25 cellular contexts compared by ENCODE assay signal in the genomic region with DNA sequence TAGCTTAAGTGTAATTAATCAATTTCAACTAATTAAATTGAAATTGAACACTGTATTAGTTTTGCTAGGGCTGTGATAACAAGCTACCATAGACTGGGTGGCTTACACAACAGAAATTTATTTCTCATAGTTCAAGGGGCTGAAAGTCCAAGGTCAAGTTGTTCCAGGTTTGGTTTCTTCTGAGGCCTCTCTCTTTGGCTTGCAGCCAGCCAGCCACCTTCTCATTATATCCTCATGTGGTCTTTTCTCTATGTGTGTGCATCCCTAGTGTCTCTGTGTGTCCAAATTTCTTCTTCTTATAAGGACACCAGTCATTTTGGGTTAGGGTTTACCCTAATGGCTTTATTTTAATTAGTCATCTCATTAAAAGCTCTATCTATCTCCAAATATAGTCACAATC.
DNase-seq lines count a peak whose midpoint lies in the region; ATAC-seq and TF ChIP-seq lines count a peak whose summit lies in the region.
"Had no signal": no experiment of that assay in that cellular context is flagged by ENCODE, and none has a peak within 500 bp of the region (broad histone marks: within the 10 kb centered on the region; RNA-seq: fewer than 3 reads in every experiment).

No MANE protein-coding gene starts in this region.

- DNase-seq in HCT116 (ENCODE audit: low read depth, low spot score) (no peak), SJSA1 (ENCODE audit: low read depth in 1 of 2, low spot score in 2 of 2) (no peak), mesendoderm (no peak), head of caudate nucleus (no peak), posterior vena cava (ENCODE audit: low spot score) (no peak), NCI-H2171 treated with DMSO at 0.1 percent for 48 hours (lab: John Stamatoyannopoulos, UW) (no peak)
- DNase-seq: activated CD4-positive, alpha-beta T cell treated with anti-CD3 and anti-CD28 coated beads for 4 hours; activated CD8-positive, alpha-beta memory T cell treated with anti-CD3 and anti-CD28 coated beads for 24 hours; activated effector memory CD4-positive, alpha-beta T cell treated with Interleukin-2 at 50 U/mL for 16 hours; cerebellar nuclear complex; DMS79 treated with DMSO at 0.1 percent for 48 hours; dorsolateral prefrontal cortex; lower lobe of right lung; NCI-H1436; NCI-H524 treated with DMSO at 0.1 percent for 48 hours; nephron progenitor cell; pancreas; spleen; stimulated activated CD4-positive, alpha-beta T cell treated with anti-CD3 and anti-CD28 coated beads, Interleukin-4, amount 100 ng/mL, for 1 hour; upper lobe of right lung had no signal

- H2BK5ac ChIP-seq in mesendoderm (ENCODE audit: low read length), result no peak overlapping the region

- H3K4me1 ChIP-seq in ACC112 (ENCODE audit: control insufficient read depth, insufficient read depth, low read length, unreplicated experiment) (peaks cover 36% of the 10 kb centered on the region), HCT116 (ENCODE audit: control insufficient read depth in 1 of 2, insufficient read depth in 2 of 2, low read length in 2 of 2) (peaks cover 40 to 76% of the 10 kb centered on the region in 2 experiments), SJSA1 (replicated peaks) (peaks cover 62% of the 10 kb centered on the region), mesendoderm (ENCODE audit: control insufficient read depth, low read depth, low read length) (no peaks in the 10 kb centered on the region)
- H3K4me1 ChIP-seq: lower lobe of right lung, pancreas, spleen, upper lobe of right lung had no signal

- peak overlapping the region; percentile 85 for H2BK15ac ChIP-seq in mesendoderm (replicated peaks; ENCODE audit: low read depth)

- no TSS peak for BruUV-seq in HCT116 (replicated peaks; lab: Mats Ljungman, UMichigan)

- CTCF ChIA-PET in HCT116 (lab: Charles Lee), result no interaction called here

- no peak overlapping the region for H4K8ac ChIP-seq in mesendoderm (ENCODE audit: low read depth, low read length)

- no peak for TF ChIP-seq RAD21 in HCT116 (IDR thresholded peaks at IDR 0.05; ENCODE audit: low read depth)

- peak overlapping the region; percentile 70 for H2AFZ ChIP-seq in ACC112 (ENCODE audit: low read length, unreplicated experiment)
- H2AFZ ChIP-seq in HCT116 (ENCODE audit: low read depth, low read length, poor library complexity, severe bottlenecking), result no peak overlapping the region

- no peaks in the 10 kb centered on the region for H3K79me2 ChIP-seq in ACC112 (ENCODE audit: control insufficient read depth, insufficient read depth, low read length, unreplicated experiment)
- H3K79me2 ChIP-seq in HCT116 (ENCODE audit: insufficient read depth, low read length), result peaks cover 5% of the 10 kb centered on the region; the same call in 1 of the 2 replicates
- H3K79me2 ChIP-seq in mesendoderm (ENCODE audit: control insufficient read depth, insufficient read depth, low read length), result no peaks in the 10 kb centered on the region

- no peak overlapping the region for H2BK120ac ChIP-seq in mesendoderm (ENCODE audit: low read depth, low read length)

- H3K27ac ChIP-seq in ACC112 (ENCODE audit: low read depth, low read length), result peak overlapping the region; percentile 97
- peak overlapping the region; percentile 93 for H3K27ac ChIP-seq in HCT116 (ENCODE audit: low read depth, low read length)
- H3K27ac ChIP-seq in SJSA1, result peak overlapping the region; percentile 96
- H3K27ac ChIP-seq in mesendoderm (ENCODE audit: low read depth, low read length), result no peak overlapping the region
- H3K27ac ChIP-seq: dorsolateral prefrontal cortex, KMS-11, lower lobe of right lung, pancreas, RWPE1, spleen, upper lobe of right lung, VCaP had no signal

- H3K4me3 ChIP-seq in ACC112 (ENCODE audit: low read depth, low read length) (no peak overlapping the region; the same call in 1 of the 2 replicates), HCT116 (replicated peaks in 1 of 2; ENCODE audit: low read depth in 1 of 2, low read length in 2 of 2) (peak overlapping the region in 1 of 2 experiments; percentile 33; a peak in 1 of 4 replicates), SJSA1 (no peak overlapping the region), mesendoderm (ENCODE audit: low read length) (no peak overlapping the region)
- H3K4me3 ChIP-seq: dorsolateral prefrontal cortex, lower lobe of right lung, pancreas, spleen, upper lobe of right lung had no signal

- no peaks in the 10 kb centered on the region for H3K9me2 ChIP-seq in HCT116 (ENCODE audit: insufficient read depth)

- 0 out of 6 replicates have a peak, but pooled peaks of 1 of the 3 experiments have one; percentile 6 for TF ChIP-seq CTCF in HCT116 (IDR thresholded peaks at IDR 0.05 in 2 of 3, conservative IDR thresholded peaks at IDR 0.05 in 1 of 3; ENCODE audit: borderline replicate concordance in 1 of 3, insufficient read depth in 1 of 3, low read depth in 2 of 3, low read length in 2 of 3)

- POLR2A ChIA-PET in HCT116 (lab: Charles Lee), result interaction anchor here (1.0 to 1.3 kb wide), 2 partner anchors 16 kb away, joined by 3 to 5 read pairs; no protein-coding TSS in a partner anchor

- no peak overlapping the region for H3K18ac ChIP-seq in mesendoderm (ENCODE audit: low read length)

- peak overlapping the region; percentile 67 for H3K9ac ChIP-seq in HCT116 (ENCODE audit: low read length)
- no peak overlapping the region for H3K9ac ChIP-seq in mesendoderm (ENCODE audit: low read length)
- H3K9ac ChIP-seq: KMS-11 had no signal

- RAD21 ChIA-PET in HCT116 (lab: Charles Lee; ENCODE audit: low non-redundant PET in 1 of 2, low total read pairs in 2 of 2, uncharacterized antibody in 2 of 2, unreplicated experiment in 2 of 2), result no interaction called here

- no peak overlapping the region for H2AK5ac ChIP-seq in mesendoderm (ENCODE audit: low read length)

- peaks cover 0 to 6% of the 10 kb centered on the region in 2 experiments; a peak in 1 of 4 replicates for H3K9me3 ChIP-seq in HCT116 (ENCODE audit: control insufficient read depth in 1 of 2, insufficient read depth in 1 of 2, low read depth in 1 of 2, low read length in 2 of 2)
- H3K9me3 ChIP-seq in SJSA1 (replicated peaks), result no peaks in the 10 kb centered on the region
- H3K9me3 ChIP-seq: lower lobe of right lung, pancreas, upper lobe of right lung had no signal

- no peaks in the 10 kb centered on the region for H3K27me3 ChIP-seq in ACC112 (ENCODE audit: insufficient read depth, low read length)
- no peaks in the 10 kb centered on the region for H3K27me3 ChIP-seq in HCT116 (ENCODE audit: insufficient read depth, low read length)
- no peaks in the 10 kb centered on the region for H3K27me3 ChIP-seq in SJSA1 (replicated peaks)
- H3K27me3 ChIP-seq in mesendoderm (ENCODE audit: insufficient read depth, low read length, poor library complexity), result no peaks in the 10 kb centered on the region
- H3K27me3 ChIP-seq: pancreas, spleen, upper lobe of right lung had no signal

- no peak for TF ChIP-seq POLR2A in HCT116 (IDR thresholded peaks at IDR 0.05; ENCODE audit: borderline replicate concordance, extremely low read depth, insufficient read depth, insufficient read length)

- H3K4me2 ChIP-seq in HCT116 (ENCODE audit: low read length) (peak overlapping the region; percentile 72), mesendoderm (ENCODE audit: low read length) (no peak overlapping the region)
- H3K4me2 ChIP-seq: KMS-11 had no signal

- H3K4ac ChIP-seq in mesendoderm (ENCODE audit: low read depth, low read length), result no peak overlapping the region

- no peak overlapping the region for H4K5ac ChIP-seq in mesendoderm (ENCODE audit: low read length)

- H4K20me1 ChIP-seq in HCT116 (ENCODE audit: insufficient read depth), result no peaks in the 10 kb centered on the region

- no peaks in the 10 kb centered on the region for H3K36me3 ChIP-seq in ACC112 (ENCODE audit: insufficient read depth, low read length)
- H3K36me3 ChIP-seq in HCT116 (ENCODE audit: control insufficient read depth in 1 of 2, insufficient read depth in 2 of 2, low read length in 2 of 2), result peaks cover 0 to 23% of the 10 kb centered on the region in 2 experiments; a peak in 2 of 4 replicates
- no peaks in the 10 kb centered on the region for H3K36me3 ChIP-seq in SJSA1
- H3K36me3 ChIP-seq in mesendoderm (ENCODE audit: control insufficient read depth, insufficient read depth, low read length), result no peaks in the 10 kb centered on the region
- H3K36me3 ChIP-seq: lower lobe of right lung, pancreas, spleen, upper lobe of right lung had no signal

- H3K23ac ChIP-seq in mesendoderm (ENCODE audit: low read length), result no peak overlapping the region

- no peak overlapping the region for H3K56ac ChIP-seq in mesendoderm (ENCODE audit: low read length)

- no peaks in the 10 kb centered on the region for H3K79me1 ChIP-seq in mesendoderm (ENCODE audit: low read length)

- intact Hi-C loops in HCT116 (cut with micrococcal nuclease), result loop anchor here (5.0 kb wide), 1 partner anchor 90 kb away; no protein-coding TSS in a partner anchor
- intact Hi-C loops in head of caudate nucleus (cut with DNase I), result no loop called here
- intact Hi-C loops in posterior vena cava (cut with DNase I), result no loop called here

- ATAC-seq in HCT116, result no peak
- ATAC-seq: lower lobe of right lung; stimulated activated effector memory CD8-positive, alpha-beta T cell treated with anti-CD3 and anti-CD28 coated beads, Interleukin-12 subunit alpha, Interleukin-12 subunit beta, amount 100 ng/mL, for 72 hours; upper lobe of right lung had no signal

TF ChIP-seq in HCT116, 20 proteins besides CTCF, POLR2A, EP300 and RAD21:
- TF ChIP-seq MAX (IDR thresholded peaks at IDR 0.05), result no peak; the same call in 1 of the 2 replicates
- no peak for TF ChIP-seq ZNF274 (IDR thresholded peaks at IDR 0.05; ENCODE audit: low read depth, low read length)
- TF ChIP-seq SRF (IDR thresholded peaks at IDR 0.05; ENCODE audit: low read depth), result 0 out of 2 replicates have a peak, but pooled peaks have one; percentile 1
